ENCODE assay signal across 11 cellular contexts in the genomic region with DNA sequence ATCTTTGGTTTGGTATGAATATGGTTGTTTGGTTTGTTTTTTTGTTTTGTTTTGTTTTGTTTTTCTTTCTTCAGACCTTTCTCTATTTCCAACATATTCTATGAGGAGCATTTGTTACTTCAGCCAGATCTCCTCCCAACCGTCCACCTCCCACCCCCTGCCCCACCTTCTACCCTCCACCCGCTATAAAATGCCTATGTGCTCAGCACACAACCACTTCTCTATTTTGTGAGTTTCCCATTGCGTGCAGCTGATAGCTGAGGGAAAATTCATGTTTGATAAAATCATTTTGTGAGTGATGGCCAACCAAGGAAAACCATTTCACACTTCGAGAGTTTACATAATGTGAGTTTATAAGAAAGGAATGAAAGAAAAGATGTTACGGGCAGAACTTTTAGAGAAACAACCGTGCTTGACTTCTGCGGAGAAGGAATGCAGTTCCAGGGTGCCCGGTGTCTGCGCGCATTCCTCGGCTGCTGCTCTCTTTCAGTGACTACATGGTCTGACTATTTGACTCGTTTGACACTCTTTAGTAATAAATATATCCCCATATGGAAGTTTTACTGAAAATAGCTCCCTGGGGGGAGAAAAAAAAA.
A peak's percentile ranks its signal among the peaks of the same experiment; 100 is the strongest.
DNase-seq lines count a peak whose midpoint lies in the region; FAIRE-seq and TF ChIP-seq lines count a peak whose summit lies in the region.
"Had no signal": no experiment of that assay in that cellular context is flagged by ENCODE, and none has a peak within 500 bp of the region (broad histone marks: within the 10 kb centered on the region; RNA-seq: fewer than 3 reads in every experiment).

No MANE protein-coding gene starts in this region.

- H3K27ac Mint-ChIP-seq in activated CD4-positive, alpha-beta T cell treated with anti-CD3 and anti-CD28 coated beads, Interleukin-2, amount 10 ng/mL, durations not matched to agents 7 days and 5 days: no peak overlapping the region
- H3K27ac Mint-ChIP-seq: CD4-positive, CD25-positive, alpha-beta regulatory T cell had no signal

- no peaks in the 10 kb centered on the region for H3K79me2 ChIP-seq in osteoblast (ENCODE audit: insufficient read depth, low read length)

- CTCF ChIA-PET in activated CD4-positive, alpha-beta T cell treated with anti-CD3 and anti-CD28 coated beads, Interleukin-2, amount 10 ng/mL, durations not matched to agents 7 days and 5 days (lab: Charles Lee): interaction anchor here (0.6 kb wide), 1 partner anchor 55 kb away, joined by 3 read pairs; no protein-coding TSS in a partner anchor

- H3K9me3 ChIP-seq in osteoblast (ENCODE audit: low read depth, low read length): no peaks in the 10 kb centered on the region

- H3K27me3 Mint-ChIP-seq in activated CD4-positive, alpha-beta T cell treated with anti-CD3 and anti-CD28 coated beads, Interleukin-2, amount 10 ng/mL, durations not matched to agents 7 days and 5 days: peaks cover 14% of the 10 kb centered on the region

- no peak overlapping the region for H2AFZ ChIP-seq in osteoblast (ENCODE audit: low read length)

- H3K36me3 Mint-ChIP-seq in activated CD4-positive, alpha-beta T cell treated with anti-CD3 and anti-CD28 coated beads, Interleukin-2, amount 10 ng/mL, durations not matched to agents 7 days and 5 days (ENCODE audit: low read depth): no peaks in the 10 kb centered on the region
- H3K36me3 Mint-ChIP-seq: CD4-positive, CD25-positive, alpha-beta regulatory T cell had no signal

- H3K36me3 ChIP-seq in osteoblast (ENCODE audit: insufficient read depth, low read length): no peaks in the 10 kb centered on the region

- POLR2A ChIA-PET in activated CD4-positive, alpha-beta T cell treated with anti-CD3 and anti-CD28 coated beads, Interleukin-2, amount 10 ng/mL, durations not matched to agents 7 days and 5 days (lab: Charles Lee): no interaction called here

- H3K4me1 ChIP-seq in osteoblast (ENCODE audit: insufficient read depth, low read length): peaks cover 10% of the 10 kb centered on the region

- no peaks in the 10 kb centered on the region for H4K20me1 ChIP-seq in osteoblast (ENCODE audit: insufficient read depth, low read length)

- H3K27ac ChIP-seq in osteoblast (ENCODE audit: low read depth, low read length): peak overlapping the region; percentile 95

- DNase-seq in Daoy (ENCODE audit: low read depth): peak; percentile 15
- peak; percentile 15 for DNase-seq in RPMI7951 (ENCODE audit: low read depth)
- DNase-seq in fibroblast of pulmonary artery (ENCODE audit: low read depth): peak; percentile 78
- DNase-seq in osteoblast (ENCODE audit: insufficient read length, low spot score, missing footprints): peak; percentile 44
- DNase-seq in activated CD4-positive, alpha-beta T cell treated with anti-CD3 and anti-CD28 coated beads, Interleukin-2, amount 10 ng/mL, durations not matched to agents 7 days and 5 days: no peak
- no peak for DNase-seq in SKM-1 treated with dmso at 0.1 percent for 144 hours (lab: John Stamatoyannopoulos, UW; ENCODE audit: unreplicated experiment)
- DNase-seq in T-helper 9 cell: no peak
- DNase-seq in frontal cortex (ENCODE audit: low spot score in 2 of 2): no peak
- DNase-seq: CD4-positive, CD25-positive, alpha-beta regulatory T cell; NCI-H510A; occipital lobe had no signal

- TF ChIP-seq CTCF in fibroblast of pulmonary artery (IDR thresholded peaks at IDR 0.05; ENCODE audit: low read length, missing control alignments) (no peak), osteoblast (IDR thresholded peaks at IDR 0.05; ENCODE audit: extremely low read depth, low read depth, low read length) (no peak)

- H3K4me3 ChIP-seq in fibroblast of pulmonary artery (replicated peaks; ENCODE audit: low read depth, low read length) (peak overlapping the region; percentile 31), osteoblast (ENCODE audit: insufficient read depth, low read length) (peak overlapping the region; percentile 32)

- H3K4me2 ChIP-seq in osteoblast (ENCODE audit: insufficient read depth, low read length): peak overlapping the region; percentile 69

- no peak for FAIRE-seq in frontal cortex (lab: Jason Lieb, UNC)

- no peak overlapping the region for H3K4me3 Mint-ChIP-seq in activated CD4-positive, alpha-beta T cell treated with anti-CD3 and anti-CD28 coated beads, Interleukin-2, amount 10 ng/mL, durations not matched to agents 7 days and 5 days
- H3K4me3 Mint-ChIP-seq: CD4-positive, CD25-positive, alpha-beta regulatory T cell had no signal

- H3K27me3 ChIP-seq in osteoblast (ENCODE audit: insufficient read depth, low read length): no peaks in the 10 kb centered on the region

- H3K4me1 Mint-ChIP-seq in activated CD4-positive, alpha-beta T cell treated with anti-CD3 and anti-CD28 coated beads, Interleukin-2, amount 10 ng/mL, durations not matched to agents 7 days and 5 days: no peaks in the 10 kb centered on the region
- H3K4me1 Mint-ChIP-seq: CD4-positive, CD25-positive, alpha-beta regulatory T cell had no signal

- no peaks in the 10 kb centered on the region for H3K9me3 Mint-ChIP-seq in activated CD4-positive, alpha-beta T cell treated with anti-CD3 and anti-CD28 coated beads, Interleukin-2, amount 10 ng/mL, durations not matched to agents 7 days and 5 days
- H3K9me3 Mint-ChIP-seq: CD4-positive, CD25-positive, alpha-beta regulatory T cell had no signal

Comparison
In these comparisons a context has a peak if more than half of its experiments do, and no peak if none do; other contexts are left out.
1. DNase-seq: peak in Daoy (single experiment), RPMI7951 (single experiment), fibroblast of pulmonary artery (single experiment) and osteoblast (single experiment); none in activated CD4-positive, alpha-beta T cell treated with anti-CD3 and anti-CD28 coated beads, Interleukin-2, amount 10 ng/mL, durations not matched to agents 7 days and 5 days (single experiment), SKM-1 treated with dmso at 0.1 percent for 144 hours (single experiment), T-helper 9 cell (single experiment) and frontal cortex (0 of 2).